16 cellular contexts compared by ENCODE assay signal in genomic region chr20:61118429-61119224, GRCh38.
DNase-seq lines count a peak whose midpoint lies in the region; ATAC-seq, FAIRE-seq and TF ChIP-seq lines count a peak whose summit lies in the region.
"Had no signal": no experiment of that assay in that cellular context is flagged by ENCODE, and none has a peak within 500 bp of the region (broad histone marks: within the 10 kb centered on the region; RNA-seq: fewer than 3 reads in every experiment).

No MANE protein-coding gene starts in this region.

- no peak overlapping the region for H3K27ac ChIP-seq in substantia nigra (ENCODE audit: low read depth, low read length, poor library complexity, severe bottlenecking)
- H3K27ac ChIP-seq: right lobe of liver had no signal

- DNase-seq in AG08395 (ENCODE audit: low spot score) (peak; percentile 32), H54 (ENCODE audit: insufficient read length, low spot score) (peak; percentile 37), amniotic epithelial cell (ENCODE audit: low read depth) (peak; percentile 3), mesenteric fat pad (ENCODE audit: low spot score) (peak; percentile 59), NCI-H187 treated with DMSO at 0.1 percent for 48 hours (lab: John Stamatoyannopoulos, UW) (no peak), cerebellum (ENCODE audit: low spot score) (no peak), substantia nigra (lab: John Stamatoyannopoulos, UW) (no peak)
- DNase-seq: activated CD4-positive, CD25-positive, alpha-beta regulatory T cell; cerebellar nuclear complex; endodermal cell; NCI-H2029; nucleus accumbens; right lobe of liver; Right ventricle myocardium superior had no signal

- TF ChIP-seq POLR2A in H54 (IDR thresholded peaks at IDR 0.05; ENCODE audit: low read depth, low read length): no peak

- no peak for ATAC-seq in GM18868 (IDR thresholded peaks at IDR 0.05; ENCODE audit: unreplicated experiment)
- ATAC-seq: HCT116, right lobe of liver had no signal

- no peak for FAIRE-seq in H54 (lab: Jason Lieb, UNC)

Comparison
In these comparisons a context has a peak if more than half of its experiments do, and no peak if none do; other contexts are left out.
1. DNase-seq: peak in AG08395 (single experiment), H54 (single experiment), amniotic epithelial cell (single experiment) and mesenteric fat pad (single experiment); none in NCI-H187 treated with DMSO at 0.1 percent for 48 hours (single experiment), cerebellum (single experiment) and substantia nigra (0 of 49).